ENCODE assay signal across 8 cellular contexts in genomic region chr2:206764673-206765241, GRCh38. TPM values are rescaled to one million over a fixed set of nuclear protein-coding genes. Genes with fewer than 3 reads are reported as not detected.
DNase-seq lines count a peak whose midpoint lies in the region; ATAC-seq, FAIRE-seq and TF ChIP-seq lines count a peak whose summit lies in the region.

No MANE protein-coding gene starts in this region.

- H3K9ac ChIP-seq in HUES64 (ENCODE audit: low read depth, low read length): peak overlapping the region; percentile 91

- no peaks in the 10 kb centered on the region for H3K27me3 ChIP-seq in HUES64 (ENCODE audit: insufficient read depth, low read length)
- H3K27me3 ChIP-seq in bronchial epithelial cell (ENCODE audit: control insufficient read depth, insufficient read depth, low read length): no peaks in the 10 kb centered on the region
- no peaks in the 10 kb centered on the region for H3K27me3 ChIP-seq in muscle layer of duodenum (ENCODE audit: low read depth, low read length)

- no peak for ATAC-seq in HG03442 (IDR thresholded peaks at IDR 0.05; ENCODE audit: unreplicated experiment)

- H3K4me3 ChIP-seq in HUES64 (ENCODE audit: low read length) (peak overlapping the region; percentile 82), bronchial epithelial cell (ENCODE audit: low read depth, low read length) (peak overlapping the region; percentile 86), muscle layer of duodenum (ENCODE audit: low read depth in 1 of 2, low read length in 2 of 2) (peak overlapping the region; percentile 80 to 96)

- DNase-seq in NCI-H146 (lab: John Stamatoyannopoulos, UW) (peak; percentile 11), NCI-H146 treated with DMSO at 0.1 percent for 48 hours (lab: John Stamatoyannopoulos, UW; ENCODE audit: unreplicated experiment) (no peak), bronchial epithelial cell (ENCODE audit: low read depth) (no peak), GM13976 (ENCODE audit: low spot score) (no peak), posterior vena cava (ENCODE audit: low spot score) (no peak)

- H3K36me3 ChIP-seq in HUES64 (ENCODE audit: insufficient read depth, low read length) (peaks cover 28% of the 10 kb centered on the region), bronchial epithelial cell (ENCODE audit: control insufficient read depth, insufficient read depth, low read length) (peaks cover under 1% of the 10 kb centered on the region), muscle layer of duodenum (ENCODE audit: control insufficient read depth in 1 of 2, insufficient read depth in 2 of 2, low read length in 2 of 2) (peaks cover 9 to 15% of the 10 kb centered on the region in 2 donors)

- H3K9me3 ChIP-seq in HUES64 (ENCODE audit: insufficient read depth, low read depth, low read length): no peaks in the 10 kb centered on the region
- H3K9me3 ChIP-seq in muscle layer of duodenum (ENCODE audit: control insufficient read depth in 1 of 2, low read length in 2 of 2): no peaks in the 10 kb centered on the region

- H3K27ac ChIP-seq in HUES64 (ENCODE audit: low read depth, low read length) (no peak overlapping the region), muscle layer of duodenum (ENCODE audit: low read length) (peak overlapping the region; percentile 97)

- intact Hi-C loops in posterior vena cava (cut with DNase I): no loop called here

- 7% methylated on average over 18 of the region's 18 CpGs for WGBS in HUES64

- in situ Hi-C loops in GM13976 (cut with MboI; ENCODE audit: low sequenced_read_pairs, unreplicated experiment): no loop called here

- no peak for TF ChIP-seq CTCF in bronchial epithelial cell (IDR thresholded peaks at IDR 0.05; ENCODE audit: insufficient read depth, low read length, severe bottlenecking)
- TF ChIP-seq CTCF in GM13976 (IDR thresholded peaks at IDR 0.05; ENCODE audit: borderline replicate concordance, control extremely low read depth, extremely low read depth, insufficient read depth, missing control alignments): no peak

- 0 out of 2 replicates have a peak, but pooled peaks cover 4% of the 10 kb centered on the region for H3K4me1 ChIP-seq in HUES64 (ENCODE audit: insufficient read depth, low read length)
- peaks cover 5 to 33% of the 10 kb centered on the region in 2 donors for H3K4me1 ChIP-seq in muscle layer of duodenum (ENCODE audit: control insufficient read depth in 1 of 2, insufficient read depth in 2 of 2, low read length in 2 of 2)

- no peak for FAIRE-seq in bronchial epithelial cell (lab: Jason Lieb, UNC)

RNA-seq across cellular contexts. Expression of gene MDH1B, which starts 0.4 kb away (rescaled TPM):
- polyA plus RNA-seq in HUES64 (2013, experiment 1 of 2): 1.8 TPM
- 2.6 TPM for polyA plus RNA-seq in HUES64 (2013, experiment 2 of 2)
- 0.26 TPM in 1 of 2 replicates, not detected in the other for total RNA-seq in bronchial epithelial cell
- 1 to 10 TPM in 1 of 2 donors, under 1 TPM in 1; 0.57 to 1.8 TPM for total RNA-seq in posterior vena cava

RNA-seq across cellular contexts. Expression of gene FASTKD2, which starts 0.6 kb away (rescaled TPM):
- polyA plus RNA-seq in HUES64 (2013, experiment 1 of 2): 41.7 TPM
- polyA plus RNA-seq in HUES64 (2013, experiment 2 of 2): 39.2 TPM
- total RNA-seq in bronchial epithelial cell (41.3 and 46.7 TPM in 2 replicates), posterior vena cava (10 to 100 TPM; 21.6 to 21.7 TPM)

RNA-seq across cellular contexts. Expression of gene DYTN, which starts 46.6 kb away (rescaled TPM):
- not detected for polyA plus RNA-seq in HUES64 (2013, experiment 1 of 2)
- not detected for polyA plus RNA-seq in HUES64 (2013, experiment 2 of 2)
- total RNA-seq in bronchial epithelial cell: not detected in 2 replicates
- total RNA-seq in posterior vena cava: not detected
